Comparison of ENCODE assay signal across 8 cellular contexts in the genomic region with DNA sequence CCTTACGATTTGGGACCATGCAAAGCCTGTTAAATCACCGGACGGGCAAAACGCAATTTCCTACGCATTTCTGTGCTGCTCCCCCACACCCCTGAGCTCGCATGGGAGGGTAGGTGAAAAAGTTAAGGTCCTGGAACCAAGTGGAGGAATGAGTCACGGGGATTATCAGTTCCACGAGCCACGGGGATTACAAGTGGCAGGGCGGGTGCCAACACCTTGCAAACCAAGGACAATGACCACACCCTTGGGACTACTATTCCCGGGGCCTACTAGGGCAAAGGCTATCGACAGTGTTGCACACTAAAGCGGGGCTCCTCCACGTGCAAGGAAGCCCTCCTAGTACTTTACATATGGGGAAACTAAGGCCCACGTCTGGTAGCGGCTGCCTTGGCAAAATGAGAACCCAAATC. TPM values are rescaled to one million over a fixed set of nuclear protein-coding genes. Genes with fewer than 3 reads are reported as not detected.
DNase-seq lines count a peak whose midpoint lies in the region; ATAC-seq and TF ChIP-seq lines count a peak whose summit lies in the region.

No MANE protein-coding gene starts in this region.

- CTCF ChIA-PET in CD8-positive, alpha-beta T cell (lab: Charles Lee), result interaction anchor here (1.5 to 1.6 kb wide), 4 partner anchors 26 to 206 kb away, joined by 4 to 9 read pairs (median 7); a partner anchor contains a TSS

- peaks cover 59% of the 10 kb centered on the region for H3K36me3 Mint-ChIP-seq in CD8-positive, alpha-beta T cell
- H3K36me3 Mint-ChIP-seq in brain (peaks cover 41% of the 10 kb centered on the region), immature natural killer cell (peaks cover 16 to 29% (median 25%) of the 10 kb centered on the region in 3 donors)

- H3K4me3 Mint-ChIP-seq in CD8-positive, alpha-beta T cell, result peak overlapping the region; percentile 100
- H3K4me3 Mint-ChIP-seq in brain, result peak overlapping the region; percentile 96 to 100 (median 99)
- H3K4me3 Mint-ChIP-seq in immature natural killer cell, result peak overlapping the region; percentile 98 to 100 (median 100)

- DNase-seq in CD8-positive, alpha-beta T cell, result peak in 2 of 7 experiments; percentile 1 to 23
- DNase-seq in immature natural killer cell (peak in 1 of 3 donors; percentile 3), spleen (no peak)

- H3K9me2 ChIP-seq in OCI-LY1 (ENCODE audit: low read depth, low read length), result no peaks in the 10 kb centered on the region

- no peaks in the 10 kb centered on the region for H3K79me2 ChIP-seq in OCI-LY1 (ENCODE audit: insufficient read depth, low read length)

- H3K4me1 Mint-ChIP-seq in CD8-positive, alpha-beta T cell (ENCODE audit: low read depth), result peaks cover 49% of the 10 kb centered on the region
- peaks cover 59% of the 10 kb centered on the region for H3K4me1 Mint-ChIP-seq in brain
- peaks cover 48 to 63% of the 10 kb centered on the region in 2 donors for H3K4me1 Mint-ChIP-seq in immature natural killer cell

- H3K4me2 ChIP-seq in OCI-LY1 (ENCODE audit: low read length), result peak overlapping the region; percentile 99

- H3K9me3 Mint-ChIP-seq in CD8-positive, alpha-beta T cell, result no peaks in the 10 kb centered on the region
- H3K9me3 Mint-ChIP-seq in brain, result peaks cover 0 to 5% (median 0%) of the 10 kb centered on the region in 5 experiments
- H3K9me3 Mint-ChIP-seq in immature natural killer cell, result no peaks in the 10 kb centered on the region

- H3K9ac ChIP-seq in OCI-LY1 (ENCODE audit: low read length), result peak overlapping the region; percentile 87

- POLR2A ChIA-PET in CD8-positive, alpha-beta T cell (lab: Charles Lee), result interaction anchor here (0.6 to 4.7 kb wide), 12 partner anchors 12 to 1119 kb away, joined by 3 to 108 read pairs (median 5); a partner anchor contains a TSS

- peaks cover 31% of the 10 kb centered on the region for H3K4me1 ChIP-seq in CD8-positive, alpha-beta T cell (ENCODE audit: insufficient read depth, low read length)
- H3K4me1 ChIP-seq in OCI-LY1 (ENCODE audit: insufficient read depth, low read length, severe bottlenecking), result peaks cover 27% of the 10 kb centered on the region
- peaks cover 11 to 71% (median 51%) of the 10 kb centered on the region in 6 donors for H3K4me1 ChIP-seq in spleen

- 26 to 46% (median 33%) methylated on average over 13 to 16 of the region's 16 CpGs for WGBS in spleen, 5 donors

- H4K20me1 ChIP-seq in OCI-LY1 (ENCODE audit: insufficient read depth, low read length), result no peaks in the 10 kb centered on the region

- H3F3A ChIP-seq in OCI-LY1 (ENCODE audit: insufficient read depth, low read length), result no peaks in the 10 kb centered on the region

- TF ChIP-seq POLR2A in spleen (IDR thresholded peaks at IDR 0.05), result no peak

- H3K27ac ChIP-seq in CD8-positive, alpha-beta T cell (ENCODE audit: low read depth, low read length), result peak overlapping the region; percentile 82
- H3K27ac ChIP-seq in OCI-LY1 (ENCODE audit: low read depth, low read length, poor library complexity, severe bottlenecking), result peak overlapping the region; percentile 15
- H3K27ac ChIP-seq in spleen, result peak overlapping the region; percentile 45 to 94 (median 88)

- no peaks in the 10 kb centered on the region for H3K27me3 ChIP-seq in CD8-positive, alpha-beta T cell (ENCODE audit: insufficient read depth, low read length)
- no peaks in the 10 kb centered on the region for H3K27me3 ChIP-seq in OCI-LY1 (ENCODE audit: insufficient read depth, low read length)
- H3K27me3 ChIP-seq in spleen (replicated peaks in 1 of 7), result no peaks in the 10 kb centered on the region

- peaks cover 14% of the 10 kb centered on the region for H3K36me3 ChIP-seq in CD8-positive, alpha-beta T cell (ENCODE audit: insufficient read depth, low read length)
- H3K36me3 ChIP-seq in OCI-LY1 (ENCODE audit: insufficient read depth, low read length) (peaks cover 45% of the 10 kb centered on the region), spleen (peaks cover 5 to 63% (median 32%) of the 10 kb centered on the region in 6 donors)

- peak overlapping the region; percentile 100 for H3K27ac Mint-ChIP-seq in CD8-positive, alpha-beta T cell
- H3K27ac Mint-ChIP-seq in brain (peak overlapping the region; percentile 95 to 100 (median 96)), immature natural killer cell (peak overlapping the region; percentile 97 to 100 (median 99))

- intact Hi-C loops in CD8-positive, alpha-beta T cell (cut with DNase I, micrococcal nuclease), result loop anchor here (1.0 to 10.0 kb wide), 7 partner anchors 26 to 841 kb away; a partner anchor contains a TSS
- intact Hi-C loops in spleen (cut with DNase I; ENCODE audit: low total_unique reads), result no loop called here

- no peaks in the 10 kb centered on the region for H3K27me3 Mint-ChIP-seq in CD8-positive, alpha-beta T cell (ENCODE audit: low read depth)
- H3K27me3 Mint-ChIP-seq in brain (peaks cover 8% of the 10 kb centered on the region), immature natural killer cell (ENCODE audit: low read depth in 3 of 3) (peaks cover 5 to 10% (median 8%) of the 10 kb centered on the region in 3 donors)

- peak overlapping the region; percentile 56; the same call in 1 of the 2 replicates for H2AFZ ChIP-seq in OCI-LY1 (ENCODE audit: low read length)

- ATAC-seq in CD8-positive, alpha-beta T cell, result no peak
- ATAC-seq in GM21825 (IDR thresholded peaks at IDR 0.05; ENCODE audit: unreplicated experiment) (peak; percentile 3), GM19328 (IDR thresholded peaks at IDR 0.05; ENCODE audit: unreplicated experiment) (no peak), GM19395 (IDR thresholded peaks at IDR 0.05; ENCODE audit: unreplicated experiment) (no peak)

- H3K9me3 ChIP-seq in CD8-positive, alpha-beta T cell (ENCODE audit: low read length), result no peaks in the 10 kb centered on the region
- H3K9me3 ChIP-seq in OCI-LY1 (ENCODE audit: low read length), result no peaks in the 10 kb centered on the region
- no peaks in the 10 kb centered on the region for H3K9me3 ChIP-seq in spleen

- peak overlapping the region; percentile 94 for H3K4me3 ChIP-seq in CD8-positive, alpha-beta T cell (ENCODE audit: low read depth, low read length)
- H3K4me3 ChIP-seq in OCI-LY1 (ENCODE audit: low read depth, low read length, poor library complexity, severe bottlenecking) (peak overlapping the region; percentile 79), spleen (peak overlapping the region; percentile 51 to 82 (median 64))

- no peak for TF ChIP-seq CTCF in CD8-positive, alpha-beta T cell (IDR thresholded peaks at IDR 0.05)
- TF ChIP-seq CTCF in OCI-LY1 (IDR thresholded peaks at IDR 0.05; ENCODE audit: low read length) (no peak), brain (conservative IDR thresholded peaks at IDR 0.05) (no peak), spleen (IDR thresholded peaks at IDR 0.05 in 8 of 11, conservative IDR thresholded peaks at IDR 0.05 in 3 of 11) (no peak)

RNA-seq across cellular contexts. Expression of a gene that starts 0.4 kb away (rescaled TPM):
- 10 to 100 TPM; 19.0 to 19.6 TPM for total RNA-seq in CD8-positive, alpha-beta T cell
- polyA plus RNA-seq in brain (ENCODE audit: insufficient read depth, low read depth, low replicate concordance) (33.3 TPM), immature natural killer cell (10 to 100 TPM; 13.7 to 28.1 (median 23.4) TPM), spleen (10 to 100 TPM in 1 of 3 donors, 1 to 10 TPM in 2; 6.3 to 10.0 (median 6.4) TPM)
- 10 to 100 TPM; 18.7 to 35.7 (median 28.3) TPM for total RNA-seq in spleen

RNA-seq across cellular contexts. Expression of a gene that starts 0.7 kb away (rescaled TPM):
- total RNA-seq in CD8-positive, alpha-beta T cell, result 10 to 100 TPM; 10.8 to 12.1 TPM
- polyA plus RNA-seq in brain (ENCODE audit: insufficient read depth, low read depth, low replicate concordance) (14.6 TPM), immature natural killer cell (10 to 100 TPM; 10.9 to 17.7 (median 14.0) TPM), spleen (10 to 100 TPM; 14.4 to 28.0 (median 23.9) TPM)
- 10 to 100 TPM; 21.0 to 38.0 (median 24.5) TPM for total RNA-seq in spleen

RNA-seq across cellular contexts. Expression of a gene that starts 26.1 kb away (rescaled TPM):
- total RNA-seq in CD8-positive, alpha-beta T cell, result 100 to 1,000 TPM; 127 to 128 TPM
- polyA plus RNA-seq in brain (ENCODE audit: insufficient read depth, low read depth, low replicate concordance), result 80.0 TPM
- 10 to 100 TPM; 28.7 to 75.4 (median 36.4) TPM for polyA plus RNA-seq in immature natural killer cell
- 100 to 1,000 TPM; 127 to 199 (median 156) TPM for total RNA-seq in spleen
- 10 to 100 TPM; 14.8 to 29.6 (median 16.9) TPM for polyA plus RNA-seq in spleen

RNA-seq across cellular contexts. Expression of a gene that starts 56.3 kb away (rescaled TPM):
- total RNA-seq in CD8-positive, alpha-beta T cell, result 1 to 10 TPM; 2.4 to 3.6 TPM
- polyA plus RNA-seq in brain (ENCODE audit: insufficient read depth, low read depth, low replicate concordance), result 92.2 TPM
- 100 to 1,000 TPM in 2 of 3 donors, 10 to 100 TPM in 1; 97.5 to 233 (median 232) TPM for polyA plus RNA-seq in immature natural killer cell
- total RNA-seq in spleen, result 10 to 100 TPM; 31.1 to 62.6 (median 47.1) TPM
- 100 to 1,000 TPM in 2 of 3 donors, 10 to 100 TPM in 1; 74.6 to 196 (median 115) TPM for polyA plus RNA-seq in spleen

Comparison
In these comparisons a context has a peak if more than half of its experiments do, and no peak if none do; other contexts are left out.
1. H3K27ac ChIP-seq: peak in every context shown above with its lines; median percentile 88 in spleen; 82 in CD8-positive, alpha-beta T cell; 15 in OCI-LY1.